ENCODE assay signal across 20 cellular contexts in genomic region chr20:41181567-41181966, GRCh38. TPM values are rescaled to one million over a fixed set of nuclear protein-coding genes. Genes with fewer than 3 reads are reported as not detected.
A peak's percentile ranks its signal among the peaks of the same experiment; 100 is the strongest.
DNase-seq lines count a peak whose midpoint lies in the region; ATAC-seq lines count a peak whose summit lies in the region.
"Had no signal": no experiment of that assay in that cellular context is flagged by ENCODE, and none has a peak within 500 bp of the region (broad histone marks: within the 10 kb centered on the region; RNA-seq: fewer than 3 reads in every experiment).

No MANE protein-coding gene starts in this region.

- H3K36me3 Mint-ChIP-seq in activated T-cell treated with anti-CD3 and anti-CD28 coated beads, Interleukin-2, amount 50 U/mL, for 72 hours (ENCODE audit: insufficient read depth in 2 of 2), result no peaks in the 10 kb centered on the region

- H3K27ac ChIP-seq in cingulate gyrus (ENCODE audit: low read depth, low read length), result peak overlapping the region; percentile 83
- H3K27ac ChIP-seq: brain microvascular endothelial cell, GM23248, HL-60 had no signal

- no peak overlapping the region for H3K4me3 Mint-ChIP-seq in activated T-cell treated with anti-CD3 and anti-CD28 coated beads, Interleukin-2, amount 50 U/mL, for 72 hours
- H3K4me3 Mint-ChIP-seq: activated CD4-positive, alpha-beta T cell treated with anti-CD3 and anti-CD28 coated beads for 36 hours; stimulated activated naive B cell treated with anti-CD40 and anti-IgM and Interleukin-4, amounts not matched to agents 10 μg/mL and 1 μg/mL and 100 μg/mL, for 72 hours had no signal

- in situ Hi-C loops in G401 (cut with HindIII; ENCODE audit: low sequenced_read_pairs), result no loop called here

- H3K9me3 Mint-ChIP-seq in activated T-cell treated with anti-CD3 and anti-CD28 coated beads, Interleukin-2, amount 50 U/mL, for 72 hours, result no peaks in the 10 kb centered on the region
- H3K9me3 Mint-ChIP-seq: stimulated activated naive B cell treated with anti-CD40 and anti-IgM and Interleukin-4, amounts not matched to agents 10 μg/mL and 1 μg/mL and 100 μg/mL, for 72 hours had no signal

- no peak for DNase-seq in activated T-cell treated with anti-CD3 and anti-CD28 coated beads, Interleukin-2, amount 50 U/mL, for 72 hours
- DNase-seq in activated T-cell treated with anti-CD3 and anti-CD28 coated beads for 4 hours, result no peak
- peak; percentile 70 for DNase-seq in G401 (ENCODE audit: low spot score)
- peak; percentile 44 for DNase-seq in posterior vena cava (ENCODE audit: low spot score)
- no peak for DNase-seq in germinal center (ENCODE audit: low spot score)
- DNase-seq in MV-4-11 (lab: John Stamatoyannopoulos, UW), result no peak
- DNase-seq: ACHN; activated CD4-positive, alpha-beta T cell treated with anti-CD3 and anti-CD28 coated beads for 36 hours; brain microvascular endothelial cell; COR-L47; effector CD8-positive, alpha-beta T cell; GM23248; NCI-H2081 treated with DMSO at 0.1 percent for 48 hours; NCI-H510A treated with DMSO at 0.1 percent for 48 hours; stimulated activated naive B cell treated with anti-CD40 and anti-IgM and Interleukin-4, amounts not matched to agents 10 μg/mL and 1 μg/mL and 100 μg/mL, for 72 hours; T1000 had no signal

- peaks cover 10% of the 10 kb centered on the region for H3K4me1 Mint-ChIP-seq in activated T-cell treated with anti-CD3 and anti-CD28 coated beads, Interleukin-2, amount 50 U/mL, for 72 hours (ENCODE audit: low read depth)
- H3K4me1 Mint-ChIP-seq: stimulated activated naive B cell treated with anti-CD40 and anti-IgM and Interleukin-4, amounts not matched to agents 10 μg/mL and 1 μg/mL and 100 μg/mL, for 72 hours had no signal

- peak overlapping the region; percentile 86 for H3K27ac Mint-ChIP-seq in activated T-cell treated with anti-CD3 and anti-CD28 coated beads, Interleukin-2, amount 50 U/mL, for 72 hours

- no peaks in the 10 kb centered on the region for H3K27me3 Mint-ChIP-seq in activated T-cell treated with anti-CD3 and anti-CD28 coated beads, Interleukin-2, amount 50 U/mL, for 72 hours (ENCODE audit: low read depth)
- H3K27me3 Mint-ChIP-seq: activated CD4-positive, alpha-beta T cell treated with anti-CD3 and anti-CD28 coated beads for 36 hours; stimulated activated naive B cell treated with anti-CD40 and anti-IgM and Interleukin-4, amounts not matched to agents 10 μg/mL and 1 μg/mL and 100 μg/mL, for 72 hours had no signal

- no peak for ATAC-seq in activated T-cell treated with anti-CD3 and anti-CD28 coated beads, Interleukin-2, amount 50 U/mL, for 72 hours (replicated peaks in 1 of 2)
- no peak for ATAC-seq in HG02642 (IDR thresholded peaks at IDR 0.05; ENCODE audit: poor library complexity, unreplicated experiment)
- ATAC-seq: activated CD4-positive, alpha-beta T cell treated with anti-CD3 and anti-CD28 coated beads for 36 hours; K562; stimulated activated naive B cell treated with anti-CD40 and anti-IgM and Interleukin-4, amounts not matched to agents 10 μg/mL and 1 μg/mL and 100 μg/mL, for 72 hours had no signal

- intact Hi-C loops in posterior vena cava (cut with DNase I), result no loop called here

RNA-seq across cellular contexts. Expression of gene PLCG1, which starts 44.2 kb away (rescaled TPM):
- 100 to 1,000 TPM; 177 to 221 TPM for total RNA-seq in activated T-cell treated with anti-CD3 and anti-CD28 coated beads, Interleukin-2, amount 50 U/mL, for 72 hours
- total RNA-seq in G401 (2014; rRNA removed; shearing (Covaris generic)), result 87.0 and 117 TPM in 2 replicates
- total RNA-seq in posterior vena cava, result 10 to 100 TPM; 81.0 to 83.0 TPM

Comparison
In these comparisons a context has a peak if more than half of its experiments do, and no peak if none do; other contexts are left out.
1. DNase-seq: peak in G401 (single experiment) and posterior vena cava (single experiment); none in activated T-cell treated with anti-CD3 and anti-CD28 coated beads, Interleukin-2, amount 50 U/mL, for 72 hours (0 of 2), activated T-cell treated with anti-CD3 and anti-CD28 coated beads for 4 hours (single experiment), germinal center (single experiment) and MV-4-11 (single experiment).